15 cellular contexts compared by ENCODE assay signal in the genomic region with DNA sequence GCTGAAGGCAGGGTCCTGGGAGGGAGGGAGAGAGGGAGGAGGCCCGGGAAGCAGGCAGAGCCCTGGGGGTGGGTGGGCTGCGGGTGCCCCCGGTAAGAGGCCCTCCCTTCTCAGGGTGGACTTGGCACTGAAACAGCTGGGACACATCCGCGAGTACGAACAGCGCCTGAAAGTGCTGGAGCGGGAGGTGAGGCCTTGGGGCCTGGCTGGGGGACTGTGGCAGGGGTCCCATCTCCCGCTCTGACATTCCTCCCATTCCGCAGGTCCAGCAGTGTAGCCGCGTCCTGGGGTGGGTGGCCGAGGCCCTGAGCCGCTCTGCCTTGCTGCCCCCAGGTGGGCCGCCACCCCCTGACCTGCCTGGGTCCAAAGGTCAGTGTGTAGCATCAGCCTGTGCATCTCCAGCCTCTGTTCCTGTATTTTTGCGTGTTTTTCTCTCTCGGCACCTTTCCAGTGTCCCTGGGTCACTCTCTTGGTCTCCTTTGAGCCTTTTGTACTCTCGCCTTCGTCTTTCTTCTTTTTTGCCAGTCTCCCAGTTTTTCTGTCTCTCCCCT. TPM values are rescaled to one million over a fixed set of nuclear protein-coding genes. Genes with fewer than 3 reads are reported as not detected.
DNase-seq lines count a peak whose midpoint lies in the region; ATAC-seq and TF ChIP-seq lines count a peak whose summit lies in the region.
"Had no signal": no experiment of that assay in that cellular context is flagged by ENCODE, and none has a peak within 500 bp of the region (broad histone marks: within the 10 kb centered on the region; RNA-seq: fewer than 3 reads in every experiment).

No MANE protein-coding gene starts in this region.

- intact Hi-C loops in Right ventricle myocardium inferior (cut with DNase I) (no loop called here), left ventricle myocardium inferior (cut with micrococcal nuclease) (no loop called here)

- peaks cover 23% of the 10 kb centered on the region for H3F3A ChIP-seq in neural progenitor cell (ENCODE audit: low read depth)

- H3K4me1 Mint-ChIP-seq in glutamatergic neuron (ENCODE audit: low read depth, unreplicated experiment) (peaks cover 7% of the 10 kb centered on the region), neural progenitor cell (peaks cover 25% of the 10 kb centered on the region)
- no peaks in the 10 kb centered on the region for H3K4me1 Mint-ChIP-seq in activated T-cell treated with anti-CD3 and anti-CD28 coated beads, Interleukin-2, amount 50 U/mL, for 72 hours (ENCODE audit: low read depth)
- peaks cover 7 to 8% of the 10 kb centered on the region in 2 donors for H3K4me1 Mint-ChIP-seq in effector memory CD8-positive, alpha-beta T cell (ENCODE audit: low read depth in 2 of 2)

- peak overlapping the region; percentile 68 for H3K4me2 ChIP-seq in neural progenitor cell
- H3K4me2 ChIP-seq: A549 had no signal

- H3K27ac Mint-ChIP-seq in glutamatergic neuron (ENCODE audit: unreplicated experiment) (no peak overlapping the region), neural progenitor cell (no peak overlapping the region)
- H3K27ac Mint-ChIP-seq in activated T-cell treated with anti-CD3 and anti-CD28 coated beads, Interleukin-2, amount 50 U/mL, for 72 hours = no peak overlapping the region
- H3K27ac Mint-ChIP-seq in effector memory CD8-positive, alpha-beta T cell = no peak overlapping the region
- H3K27ac Mint-ChIP-seq: activated CD8-positive, alpha-beta T cell treated with anti-CD3 and anti-CD28 coated beads for 36 hours had no signal

- H3K27ac ChIP-seq in left ventricle myocardium inferior (replicated peaks) (no peak overlapping the region), neural progenitor cell (peak overlapping the region; percentile 53)
- H3K27ac ChIP-seq: A549, tibial artery had no signal

- H4K20me1 ChIP-seq in neural progenitor cell (ENCODE audit: low read depth) = peaks cover 2% of the 10 kb centered on the region

- H3K27me3 ChIP-seq in left ventricle myocardium inferior (ENCODE audit: low read depth) = no peaks in the 10 kb centered on the region
- no peaks in the 10 kb centered on the region for H3K27me3 ChIP-seq in neural progenitor cell
- H3K27me3 ChIP-seq: tibial artery had no signal

- TF ChIP-seq CTCF in left ventricle myocardium inferior (IDR thresholded peaks at IDR 0.05; ENCODE audit: borderline replicate concordance) (no peak), glutamatergic neuron (IDR thresholded peaks at IDR 0.05; ENCODE audit: partially characterized antibody, unreplicated experiment) (no peak), neural progenitor cell (IDR thresholded peaks at IDR 0.05) (no peak)

- H3K4me3 Mint-ChIP-seq in glutamatergic neuron (ENCODE audit: unreplicated experiment) (peak overlapping the region; percentile 88), neural progenitor cell (peak overlapping the region; percentile 13)
- no peak overlapping the region for H3K4me3 Mint-ChIP-seq in activated T-cell treated with anti-CD3 and anti-CD28 coated beads, Interleukin-2, amount 50 U/mL, for 72 hours
- H3K4me3 Mint-ChIP-seq in effector memory CD8-positive, alpha-beta T cell = no peak overlapping the region

- peak overlapping the region; percentile 15 for H3K9ac ChIP-seq in neural progenitor cell

- no peaks in the 10 kb centered on the region for H3K36me3 Mint-ChIP-seq in glutamatergic neuron (ENCODE audit: unreplicated experiment)
- no peaks in the 10 kb centered on the region for H3K36me3 Mint-ChIP-seq in neural progenitor cell
- no peaks in the 10 kb centered on the region for H3K36me3 Mint-ChIP-seq in activated T-cell treated with anti-CD3 and anti-CD28 coated beads, Interleukin-2, amount 50 U/mL, for 72 hours (ENCODE audit: insufficient read depth in 2 of 2)
- H3K36me3 Mint-ChIP-seq in effector memory CD8-positive, alpha-beta T cell (ENCODE audit: insufficient read depth) = no peaks in the 10 kb centered on the region

- ATAC-seq in Right ventricle myocardium inferior = peak; percentile 17
- no peak for ATAC-seq in activated T-cell treated with anti-CD3 and anti-CD28 coated beads, Interleukin-2, amount 50 U/mL, for 72 hours (replicated peaks in 1 of 2)
- ATAC-seq in effector memory CD8-positive, alpha-beta T cell (replicated peaks) = no peak

- H3K9me3 ChIP-seq in left ventricle myocardium inferior (replicated peaks) = no peaks in the 10 kb centered on the region
- no peaks in the 10 kb centered on the region for H3K9me3 ChIP-seq in neural progenitor cell (ENCODE audit: low read depth)
- H3K9me3 ChIP-seq: A549, tibial artery had no signal

- no peak for DNase-seq in Right ventricle myocardium inferior (ENCODE audit: missing footprints)
- DNase-seq in left ventricle myocardium inferior = no peak
- DNase-seq in glutamatergic neuron = no peak
- DNase-seq in neural progenitor cell (ENCODE audit: low spot score) = peak; percentile 52
- DNase-seq in SW 1271 (lab: John Stamatoyannopoulos, UW) = no peak
- DNase-seq in NCI-H1417 (lab: John Stamatoyannopoulos, UW) = no peak
- no peak for DNase-seq in activated T-cell treated with anti-CD3 and anti-CD28 coated beads, Interleukin-2, amount 50 U/mL, for 72 hours
- DNase-seq in effector memory CD8-positive, alpha-beta T cell = no peak
- DNase-seq: activated effector memory CD4-positive, alpha-beta T cell treated with Interleukin-2 at 50 U/mL for 16 hours; MV-4-11; NCI-H2171; T1000; tibial artery had no signal

- H3K9me3 Mint-ChIP-seq in glutamatergic neuron (ENCODE audit: unreplicated experiment) (peaks cover 12% of the 10 kb centered on the region), neural progenitor cell (no peaks in the 10 kb centered on the region)
- no peaks in the 10 kb centered on the region for H3K9me3 Mint-ChIP-seq in activated T-cell treated with anti-CD3 and anti-CD28 coated beads, Interleukin-2, amount 50 U/mL, for 72 hours
- no peaks in the 10 kb centered on the region for H3K9me3 Mint-ChIP-seq in effector memory CD8-positive, alpha-beta T cell
- H3K9me3 Mint-ChIP-seq: activated CD8-positive, alpha-beta T cell treated with anti-CD3 and anti-CD28 coated beads for 36 hours had no signal

- peaks cover 57% of the 10 kb centered on the region for H3K36me3 ChIP-seq in left ventricle myocardium inferior
- no peaks in the 10 kb centered on the region for H3K36me3 ChIP-seq in neural progenitor cell

- no peak overlapping the region for H3K4me3 ChIP-seq in left ventricle myocardium inferior
- H3K4me3 ChIP-seq in neural progenitor cell = peak overlapping the region; percentile 44
- H3K4me3 ChIP-seq: A549, tibial artery had no signal

- no peaks in the 10 kb centered on the region for H3K79me2 ChIP-seq in neural progenitor cell (ENCODE audit: low read depth)

- H3K4me1 ChIP-seq in left ventricle myocardium inferior (peaks cover 24% of the 10 kb centered on the region), neural progenitor cell (peaks cover 4% of the 10 kb centered on the region)

- H3K27me3 Mint-ChIP-seq in glutamatergic neuron (ENCODE audit: unreplicated experiment) = peaks cover 5% of the 10 kb centered on the region
- peaks cover 7% of the 10 kb centered on the region for H3K27me3 Mint-ChIP-seq in neural progenitor cell (ENCODE audit: insufficient read depth, low read depth)
- H3K27me3 Mint-ChIP-seq in activated T-cell treated with anti-CD3 and anti-CD28 coated beads, Interleukin-2, amount 50 U/mL, for 72 hours (ENCODE audit: low read depth) = no peaks in the 10 kb centered on the region
- H3K27me3 Mint-ChIP-seq in effector memory CD8-positive, alpha-beta T cell = peaks cover 8 to 11% of the 10 kb centered on the region in 2 donors

- H2AFZ ChIP-seq in neural progenitor cell (replicated peaks) = no peak overlapping the region

RNA-seq across cellular contexts. Expression of gene TRPM4, which starts 53.4 kb away (rescaled TPM):
- total RNA-seq in Right ventricle myocardium inferior (28.5 TPM), left ventricle myocardium inferior (31.5 TPM), glutamatergic neuron (ENCODE audit: unreplicated experiment) (54.1 TPM), neural progenitor cell (ENCODE audit: low replicate concordance) (3.1 and 11.2 TPM in 2 replicates)
- 1 to 10 TPM in 1 of 2 donors, under 1 TPM in 1; 0.96 to 1.5 TPM for total RNA-seq in activated T-cell treated with anti-CD3 and anti-CD28 coated beads, Interleukin-2, amount 50 U/mL, for 72 hours

RNA-seq across cellular contexts. Expression of gene HRC, which starts 55.8 kb away (rescaled TPM):
- total RNA-seq in Right ventricle myocardium inferior (843 TPM), left ventricle myocardium inferior (1,040 TPM), glutamatergic neuron (ENCODE audit: unreplicated experiment) (26.6 TPM), neural progenitor cell (ENCODE audit: low replicate concordance) (0.31 TPM in 1 of 2 replicates, not detected in the other)
- total RNA-seq in activated T-cell treated with anti-CD3 and anti-CD28 coated beads, Interleukin-2, amount 50 U/mL, for 72 hours = not detected
- total RNA-seq: activated CD8-positive, alpha-beta T cell treated with anti-CD3 and anti-CD28 coated beads for 36 hours had no signal

Comparison
In these comparisons a context has a peak if more than half of its experiments do, and no peak if none do; other contexts are left out.
1. H3K4me3 Mint-ChIP-seq: peak in glutamatergic neuron (single experiment) and neural progenitor cell (single experiment); none in activated T-cell treated with anti-CD3 and anti-CD28 coated beads, Interleukin-2, amount 50 U/mL, for 72 hours (0 of 2) and effector memory CD8-positive, alpha-beta T cell (0 of 2).
2. RNA of gene HRC, which starts 55.8 kb away (total RNA-seq): 1,040 TPM in left ventricle myocardium inferior (single experiment) and 843 TPM in Right ventricle myocardium inferior (single experiment); 26.6 TPM in glutamatergic neuron (single experiment), 0.31 TPM in neural progenitor cell and not detected in activated T-cell treated with anti-CD3 and anti-CD28 coated beads, Interleukin-2, amount 50 U/mL, for 72 hours; every median in the first group is over 10 times any median in the second.